ENCODE assay signal across 2 cellular contexts in the genomic region with DNA sequence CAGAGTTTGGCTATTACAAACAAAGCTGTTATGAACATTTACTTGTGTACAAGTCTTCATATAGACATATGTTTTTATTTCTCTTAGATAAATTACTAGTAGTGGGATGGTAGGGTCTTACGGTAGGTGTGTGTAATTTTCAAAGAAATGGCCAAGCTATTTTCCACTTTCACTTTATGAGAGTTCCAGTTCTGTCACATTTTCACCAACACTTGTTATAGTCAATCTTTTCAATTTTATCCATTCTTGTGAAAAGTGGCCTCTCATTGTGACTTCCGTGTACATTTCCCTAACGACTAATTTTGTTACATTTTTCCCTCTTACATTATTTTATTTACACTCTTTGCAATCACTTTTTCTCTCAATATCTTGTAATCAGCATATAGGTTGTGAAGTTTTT.
TF ChIP-seq lines count a peak whose summit lies in the region.

No MANE protein-coding gene starts in this region.

TF ChIP-seq in HEK293, 187 proteins besides CTCF, POLR2A, EP300 and RAD21:
- TF ChIP-seq ZNF184 (tag by site-specific recombination; IDR thresholded peaks at IDR 0.05) (peak; percentile 93), ZNF10 (tag by site-specific recombination; IDR thresholded peaks at IDR 0.05) (no peak)

TF ChIP-seq in K562, 482 proteins besides CTCF, POLR2A, EP300 and RAD21:
- TF ChIP-seq RBM25 (IDR thresholded peaks at IDR 0.05; ENCODE audit: low read depth, low read length, severe bottlenecking), result peak; percentile 16
- TF ChIP-seq NONO (IDR thresholded peaks at IDR 0.05; ENCODE audit: low read depth in 2 of 2, low read length in 1 of 2), result no peak
- no peak for TF ChIP-seq HNRNPK (IDR thresholded peaks at IDR 0.05; ENCODE audit: low read depth, low read length, poor library complexity, severe bottlenecking)
- TF ChIP-seq LCOR (CRISPR knock-in tag; IDR thresholded peaks at IDR 0.05), result no peak
